ENCODE assay signal across 37 cellular contexts in the genomic region with DNA sequence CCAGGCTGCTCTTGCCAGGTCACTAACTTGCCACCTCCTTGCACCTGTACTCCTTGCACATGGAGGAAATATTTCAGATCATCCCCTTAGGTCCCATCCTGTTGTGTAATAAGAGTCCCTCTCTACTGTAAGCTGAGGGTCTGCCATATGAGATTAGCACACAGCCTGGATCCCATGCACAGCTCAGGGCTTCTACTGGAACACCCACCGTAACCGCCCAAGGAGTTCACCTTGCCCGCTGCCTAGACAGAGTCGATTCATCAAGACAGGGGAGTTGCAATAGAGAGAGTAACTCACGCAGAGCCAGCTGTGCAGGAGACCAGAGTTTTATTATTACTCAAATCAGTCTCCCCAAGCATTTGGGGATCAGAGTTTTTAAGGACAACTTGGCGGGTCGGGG.
"Had no signal": no experiment of that assay in that cellular context is flagged by ENCODE, and none has a peak within 500 bp of the region (broad histone marks: within the 10 kb centered on the region; RNA-seq: fewer than 3 reads in every experiment).

No MANE protein-coding gene starts in this region.

- DNase-seq: activated effector memory CD4-positive, alpha-beta T cell treated with anti-CD3 and anti-CD28 coated beads, Interleukin-2, amount 50 U/mL, for 16 hours; activated effector memory CD4-positive, alpha-beta T cell treated with Interleukin-2 at 50 U/mL for 16 hours; activated gamma-delta T cell; activated gamma-delta T cell treated with Interleukin-2 at 50 U/mL for 16 hours; activated naive CD4-positive, alpha-beta T cell; activated naive CD4-positive, alpha-beta T cell treated with anti-CD3 and anti-CD28 coated beads for 36 hours; activated naive CD4-positive, alpha-beta T cell treated with anti-CD3 and anti-CD28 coated beads, Interleukin-2, amount 10 ng/mL, durations not matched to agents 7 days and 5 days; activated naive CD4-positive, alpha-beta T cell treated with anti-CD3 and anti-CD28 coated beads, Interleukin-2, amount 50 U/mL, for 16 hours; activated naive CD4-positive, alpha-beta T cell treated with Interleukin-2 at 50 U/mL for 16 hours; activated naive CD8-positive, alpha-beta T cell treated with anti-CD3 and anti-CD28 coated beads, Interleukin-2, amount 10 ng/mL, durations not matched to agents 7 days and 5 days; activated T-cell treated with anti-CD3 and anti-CD28 coated beads for 4 hours; activated T-cell treated with anti-CD3 and anti-CD28 coated beads, Interleukin-2, amount 50 U/mL, for 1 hour; activated T-cell treated with anti-CD3 and anti-CD28 coated beads, Interleukin-2, amount 50 U/mL, for 24 hours; activated T-cell treated with anti-CD3 and anti-CD28 coated beads, Interleukin-2, amount 50 U/mL, for 4 hours; activated T-cell treated with anti-CD3 and anti-CD28 coated beads, Interleukin-2, amount 50 U/mL, for 48 hours; activated T-cell treated with anti-CD3 and anti-CD28 coated beads, Interleukin-2, amount 50 U/mL, for 72 hours; adrenal gland; amniotic stem cell; amygdala; anterior cingulate cortex; aorta; body of pancreas; brain microvascular endothelial cell; caudate nucleus; central memory CD4-positive, alpha-beta T cell; cerebellar nuclear complex had no signal

- ATAC-seq: activated naive CD4-positive, alpha-beta T cell treated with anti-CD3 and anti-CD28 coated beads, Interleukin-2, amount 50 U/mL, for 72 hours; activated T-cell treated with anti-CD3 and anti-CD28 coated beads, Interleukin-2, amount 50 U/mL, for 4 hours; activated T-cell treated with anti-CD3 and anti-CD28 coated beads, Interleukin-2, amount 50 U/mL, for 72 hours; activated T-helper 17 cell treated with anti-CD3 and anti-CD28 coated beads, Interleukin-2, amount 50 U/mL, for 72 hours; body of pancreas had no signal

- H3K4me3 Mint-ChIP-seq: activated naive CD4-positive, alpha-beta T cell treated with anti-CD3 and anti-CD28 coated beads for 36 hours; activated naive CD4-positive, alpha-beta T cell treated with anti-CD3 and anti-CD28 coated beads, Interleukin-2, amount 10 ng/mL, durations not matched to agents 7 days and 5 days; activated naive CD4-positive, alpha-beta T cell treated with anti-CD3 and anti-CD28 coated beads, Interleukin-2, amount 50 U/mL, for 24 hours; activated naive CD8-positive, alpha-beta T cell; activated naive CD8-positive, alpha-beta T cell treated with anti-CD3 and anti-CD28 coated beads, Interleukin-2, amount 10 ng/mL, durations not matched to agents 7 days and 5 days; activated T-cell treated with anti-CD3 and anti-CD28 coated beads, Interleukin-2, amount 50 U/mL, for 24 hours; activated T-cell treated with anti-CD3 and anti-CD28 coated beads, Interleukin-2, amount 50 U/mL, for 4 hours; activated T-cell treated with anti-CD3 and anti-CD28 coated beads, Interleukin-2, amount 50 U/mL, for 72 hours; activated T-helper 1 cell treated with anti-CD3 and anti-CD28 coated beads, Interleukin-12 subunit alpha, Interleukin-12 subunit beta, Interleukin-2, Interleukin-4 antibody, amounts not matched to agents 30 ng/mL and 10 ng/mL and 1 ng/mL, durations not matched to agents 14 hours and 24 hours and 36 hours; activated T-helper 17 cell treated with anti-CD3 and anti-CD28 coated beads, Interleukin-2, amount 50 U/mL, for 72 hours; brain; central memory CD8-positive, alpha-beta T cell had no signal

- H3K4me3 ChIP-seq: adrenal gland, ascending aorta, body of pancreas, breast epithelium, cardiac muscle cell had no signal

- H3K27me3 Mint-ChIP-seq: activated naive CD4-positive, alpha-beta T cell treated with anti-CD3 and anti-CD28 coated beads, Interleukin-2, amount 10 ng/mL, durations not matched to agents 7 days and 5 days; activated naive CD8-positive, alpha-beta T cell; activated naive CD8-positive, alpha-beta T cell treated with anti-CD3 and anti-CD28 coated beads, Interleukin-2, amount 10 ng/mL, durations not matched to agents 7 days and 5 days; activated T-cell treated with anti-CD3 and anti-CD28 coated beads, Interleukin-2, amount 50 U/mL, for 24 hours; activated T-helper 17 cell treated with anti-CD3 and anti-CD28 coated beads, Interleukin-2, amount 50 U/mL, for 72 hours; central memory CD8-positive, alpha-beta T cell had no signal

- H3K36me3 Mint-ChIP-seq: activated naive CD4-positive, alpha-beta T cell treated with anti-CD3 and anti-CD28 coated beads, Interleukin-2, amount 10 ng/mL, durations not matched to agents 7 days and 5 days; activated naive CD4-positive, alpha-beta T cell treated with anti-CD3 and anti-CD28 coated beads, Interleukin-2, amount 50 U/mL, for 24 hours; activated naive CD4-positive, alpha-beta T cell treated with anti-CD3 and anti-CD28 coated beads, Interleukin-2, amount 50 U/mL, for 72 hours; activated naive CD8-positive, alpha-beta T cell; activated naive CD8-positive, alpha-beta T cell treated with anti-CD3 and anti-CD28 coated beads, Interleukin-2, amount 10 ng/mL, durations not matched to agents 7 days and 5 days; brain had no signal

- H3K27me3 ChIP-seq: adrenal gland, ascending aorta, body of pancreas, brain microvascular endothelial cell, breast epithelium, cardiac muscle cell had no signal

- H3K27ac Mint-ChIP-seq: activated naive CD4-positive, alpha-beta T cell treated with anti-CD3 and anti-CD28 coated beads for 36 hours; activated naive CD4-positive, alpha-beta T cell treated with anti-CD3 and anti-CD28 coated beads, Interleukin-2, amount 10 ng/mL, durations not matched to agents 7 days and 5 days; activated naive CD4-positive, alpha-beta T cell treated with anti-CD3 and anti-CD28 coated beads, Interleukin-2, amount 50 U/mL, for 24 hours; activated naive CD4-positive, alpha-beta T cell treated with anti-CD3 and anti-CD28 coated beads, Interleukin-2, amount 50 U/mL, for 72 hours; activated naive CD8-positive, alpha-beta T cell; activated naive CD8-positive, alpha-beta T cell treated with anti-CD3 and anti-CD28 coated beads, Interleukin-2, amount 10 ng/mL, durations not matched to agents 7 days and 5 days; activated T-cell treated with anti-CD3 and anti-CD28 coated beads, Interleukin-2, amount 50 U/mL, for 24 hours; activated T-cell treated with anti-CD3 and anti-CD28 coated beads, Interleukin-2, amount 50 U/mL, for 72 hours; activated T-helper 1 cell treated with anti-CD3 and anti-CD28 coated beads, Interleukin-12 subunit alpha, Interleukin-12 subunit beta, Interleukin-2, Interleukin-4 antibody, amounts not matched to agents 30 ng/mL and 10 ng/mL and 1 ng/mL, durations not matched to agents 14 hours and 24 hours and 36 hours; activated T-helper 17 cell treated with anti-CD3 and anti-CD28 coated beads, Interleukin-2, amount 50 U/mL, for 72 hours; activated T-helper 2 cell treated with anti-CD3 and anti-CD28 coated beads, Interferon-gamma antibody, Interleukin-2, Interleukin-4, amounts not matched to agents 10 μg/mL and 5 μg/mL and 100 μg/mL, durations not matched to agents 14 hours and 24 hours and 36 hours; brain had no signal

- H3K9me3 Mint-ChIP-seq: activated naive CD4-positive, alpha-beta T cell treated with anti-CD3 and anti-CD28 coated beads for 36 hours; activated naive CD4-positive, alpha-beta T cell treated with anti-CD3 and anti-CD28 coated beads, Interleukin-2, amount 10 ng/mL, durations not matched to agents 7 days and 5 days; activated naive CD8-positive, alpha-beta T cell treated with anti-CD3 and anti-CD28 coated beads, Interleukin-2, amount 10 ng/mL, durations not matched to agents 7 days and 5 days; activated T-cell treated with anti-CD3 and anti-CD28 coated beads, Interleukin-2, amount 50 U/mL, for 24 hours; activated T-cell treated with anti-CD3 and anti-CD28 coated beads, Interleukin-2, amount 50 U/mL, for 4 hours; activated T-helper 1 cell treated with anti-CD3 and anti-CD28 coated beads, Interleukin-12 subunit alpha, Interleukin-12 subunit beta, Interleukin-2, Interleukin-4 antibody, amounts not matched to agents 30 ng/mL and 10 ng/mL and 1 ng/mL, durations not matched to agents 14 hours and 24 hours and 36 hours; activated T-helper 2 cell treated with anti-CD3 and anti-CD28 coated beads, Interferon-gamma antibody, Interleukin-2, Interleukin-4, amounts not matched to agents 10 μg/mL and 5 μg/mL and 100 μg/mL, durations not matched to agents 14 hours and 24 hours and 36 hours had no signal

- H3K36me3 ChIP-seq: adrenal gland, ascending aorta, brain microvascular endothelial cell, breast epithelium, cardiac muscle cell had no signal

- H3K9me3 ChIP-seq: adrenal gland, ascending aorta, body of pancreas, breast epithelium had no signal

- H3K4me1 ChIP-seq: adrenal gland, ascending aorta, body of pancreas, breast epithelium had no signal

- H3K4me1 Mint-ChIP-seq: activated naive CD4-positive, alpha-beta T cell treated with anti-CD3 and anti-CD28 coated beads, Interleukin-2, amount 10 ng/mL, durations not matched to agents 7 days and 5 days; activated naive CD4-positive, alpha-beta T cell treated with anti-CD3 and anti-CD28 coated beads, Interleukin-2, amount 50 U/mL, for 24 hours; activated naive CD8-positive, alpha-beta T cell treated with anti-CD3 and anti-CD28 coated beads, Interleukin-2, amount 10 ng/mL, durations not matched to agents 7 days and 5 days; activated T-helper 17 cell treated with anti-CD3 and anti-CD28 coated beads, Interleukin-2, amount 50 U/mL, for 72 hours; central memory CD8-positive, alpha-beta T cell had no signal

- H3K27ac ChIP-seq: adrenal gland, ascending aorta, body of pancreas, brain microvascular endothelial cell, breast epithelium, cardiac muscle cell had no signal
